ENCODE assay signal across 8 cellular contexts in the genomic region with DNA sequence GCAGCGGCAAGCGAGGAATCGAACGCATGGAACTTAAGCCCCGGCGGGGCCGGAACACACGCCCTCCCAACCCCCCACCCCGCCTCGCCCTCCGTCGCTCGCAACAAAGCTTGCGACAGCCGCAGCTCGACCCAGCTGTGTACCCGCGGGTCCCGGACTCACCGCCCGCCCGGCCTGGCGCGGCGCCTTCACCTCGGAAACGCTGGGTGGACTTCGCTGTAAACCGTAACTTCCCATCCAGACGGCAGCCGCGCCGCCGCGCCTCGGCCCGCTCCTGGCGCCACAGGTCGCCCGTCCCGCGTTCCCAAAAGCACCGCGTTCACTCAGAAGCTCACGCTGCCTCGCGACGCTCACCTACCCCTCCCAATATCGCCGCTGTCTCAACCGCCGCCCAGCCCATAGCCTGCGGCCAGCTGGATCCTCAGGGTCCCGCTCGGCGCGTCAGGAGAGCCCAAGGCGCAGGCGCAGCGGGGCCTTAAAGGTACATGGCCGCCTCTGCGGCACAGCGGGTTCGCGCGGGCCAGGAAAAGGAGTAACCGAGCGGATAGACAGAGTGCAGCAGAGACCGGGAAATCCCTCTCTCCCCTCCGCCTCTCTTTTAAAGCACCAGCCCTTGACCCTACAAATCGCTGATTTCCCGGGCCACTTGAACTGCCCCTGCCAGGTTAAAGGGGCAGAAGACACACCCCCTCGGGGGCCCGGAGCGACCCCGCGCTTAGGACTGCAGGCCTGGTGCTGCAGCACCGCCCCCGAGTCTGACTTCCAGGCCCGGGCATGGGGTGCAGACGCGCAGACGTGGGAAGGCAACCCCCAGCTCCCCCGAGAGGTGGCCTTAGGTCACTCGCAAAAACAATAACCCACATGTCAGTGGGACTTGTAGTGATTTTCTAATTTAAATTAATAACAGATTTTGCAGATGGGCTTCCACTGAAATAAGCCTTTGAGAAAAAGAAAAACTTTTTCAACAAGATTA. TPM values are rescaled to one million over a fixed set of nuclear protein-coding genes. Genes with fewer than 3 reads are reported as not detected.
DNase-seq lines count a peak whose midpoint lies in the region; ATAC-seq and TF ChIP-seq lines count a peak whose summit lies in the region.
"Not testable (repeated sequence)": the region's sequence is repeated elsewhere in the genome, so short reads cannot be mapped to it uniquely, and the experiment has no call there.

A gene with protein sequence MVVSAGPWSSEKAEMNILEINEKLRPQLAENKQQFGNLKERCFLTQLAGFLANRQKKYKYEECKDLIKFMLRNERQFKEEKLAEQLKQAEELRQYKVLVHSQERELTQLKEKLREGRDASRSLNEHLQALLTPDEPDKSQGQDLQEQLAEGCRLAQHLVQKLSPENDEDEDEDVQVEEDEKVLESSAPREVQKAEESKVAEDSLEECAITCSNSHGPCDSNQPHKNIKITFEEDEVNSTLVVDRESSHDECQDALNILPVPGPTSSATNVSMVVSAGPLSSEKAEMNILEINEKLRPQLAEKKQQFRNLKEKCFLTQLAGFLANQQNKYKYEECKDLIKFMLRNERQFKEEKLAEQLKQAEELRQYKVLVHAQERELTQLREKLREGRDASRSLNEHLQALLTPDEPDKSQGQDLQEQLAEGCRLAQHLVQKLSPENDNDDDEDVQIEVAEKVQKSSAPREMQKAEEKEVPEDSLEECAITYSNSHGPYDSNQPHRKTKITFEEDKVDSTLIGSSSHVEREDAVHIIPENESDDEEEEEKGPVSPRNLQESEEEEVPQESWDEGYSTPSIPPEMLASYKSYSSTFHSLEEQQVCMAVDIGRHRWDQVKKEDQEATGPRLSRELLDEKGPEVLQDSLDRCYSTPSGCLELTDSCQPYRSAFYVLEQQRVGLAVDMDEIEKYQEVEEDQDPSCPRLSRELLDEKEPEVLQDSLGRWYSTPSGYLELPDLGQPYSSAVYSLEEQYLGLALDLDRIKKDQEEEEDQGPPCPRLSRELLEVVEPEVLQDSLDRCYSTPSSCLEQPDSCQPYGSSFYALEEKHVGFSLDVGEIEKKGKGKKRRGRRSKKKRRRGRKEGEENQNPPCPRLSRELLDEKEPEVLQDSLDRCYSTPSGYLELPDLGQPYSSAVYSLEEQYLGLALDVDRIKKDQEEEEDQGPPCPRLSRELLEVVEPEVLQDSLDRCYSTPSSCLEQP (N-terminal part only) (minus strand): TSS at position 443 of the 973 bp plus-strand sequence. CDS start 21,412 bp downstream, outside the sequence.

- not testable (repeated sequence) for TF ChIP-seq CTCF in BJ (IDR thresholded peaks at IDR 0.05; ENCODE audit: insufficient read depth, low read depth, low read length); OCI-LY1 (IDR thresholded peaks at IDR 0.05; ENCODE audit: low read length)

- peak within 1 kb of the TSS; percentile 32; the same call in 1 of the 2 replicates for H3K4me2 ChIP-seq in OCI-LY1 (ENCODE audit: low read length)

- peak within 1 kb of the TSS; percentile 31; the same call in 1 of the 2 replicates for H3K9ac ChIP-seq in OCI-LY1 (ENCODE audit: low read length)

- H3K4me3 ChIP-seq in BJ (ENCODE audit: low read depth, low read length) = peak within 1 kb of the TSS; percentile 51
- peak within 1 kb of the TSS; percentile 55 for H3K4me3 ChIP-seq in OCI-LY1 (ENCODE audit: low read depth, low read length, poor library complexity, severe bottlenecking)
- H3K4me3 ChIP-seq in effector memory CD4-positive, alpha-beta T cell (ENCODE audit: insufficient read depth, low read depth, low read length, poor library complexity, severe bottlenecking) = peak within 1 kb of the TSS; percentile 17

- H3K9me3 Mint-ChIP-seq in activated CD8-positive, alpha-beta memory T cell treated with anti-CD3 and anti-CD28 coated beads, Interleukin-2, amount 10 ng/mL, durations not matched to agents 7 days and 5 days (ENCODE audit: low read depth); memory B cell: not testable (repeated sequence)

- CTCF ChIA-PET in BJ (lab: Yijun Ruan, JAX); activated CD8-positive, alpha-beta memory T cell treated with anti-CD3 and anti-CD28 coated beads, Interleukin-2, amount 10 ng/mL, durations not matched to agents 7 days and 5 days (lab: Charles Lee): not testable (repeated sequence)

- not testable (repeated sequence) for H3K36me3 Mint-ChIP-seq in activated CD8-positive, alpha-beta memory T cell treated with anti-CD3 and anti-CD28 coated beads, Interleukin-2, amount 10 ng/mL, durations not matched to agents 7 days and 5 days; memory B cell

- peak within 1 kb of the TSS; percentile 92 for H3K4me3 Mint-ChIP-seq in activated CD8-positive, alpha-beta memory T cell treated with anti-CD3 and anti-CD28 coated beads, Interleukin-2, amount 10 ng/mL, durations not matched to agents 7 days and 5 days
- peak within 1 kb of the TSS; percentile 95 for H3K4me3 Mint-ChIP-seq in memory B cell

- H3F3A ChIP-seq in OCI-LY1 (ENCODE audit: insufficient read depth, low read length) = not testable (repeated sequence)

- H3K4me1 Mint-ChIP-seq in activated CD8-positive, alpha-beta memory T cell treated with anti-CD3 and anti-CD28 coated beads, Interleukin-2, amount 10 ng/mL, durations not matched to agents 7 days and 5 days; memory B cell: not testable (repeated sequence)

- not testable (repeated sequence) for H3K9me3 ChIP-seq in OCI-LY1 (ENCODE audit: low read length); effector memory CD4-positive, alpha-beta T cell (ENCODE audit: control insufficient read depth, low read length)

- H3K27ac Mint-ChIP-seq in activated CD8-positive, alpha-beta memory T cell treated with anti-CD3 and anti-CD28 coated beads, Interleukin-2, amount 10 ng/mL, durations not matched to agents 7 days and 5 days = peak within 1 kb of the TSS; percentile 85
- H3K27ac Mint-ChIP-seq in memory B cell = peak within 1 kb of the TSS; percentile 92

- ATAC-seq in GM19455 (IDR thresholded peaks at IDR 0.05; ENCODE audit: unreplicated experiment) (peak; percentile 92), HG03342 (IDR thresholded peaks at IDR 0.05; ENCODE audit: unreplicated experiment) (peak; percentile 82), memory B cell (ENCODE audit: low read depth) (peak; percentile 86)
- peak; percentile 97 for ATAC-seq in activated CD8-positive, alpha-beta memory T cell treated with anti-CD3 and anti-CD28 coated beads, Interleukin-2, amount 10 ng/mL, durations not matched to agents 7 days and 5 days

- H3K4me1 ChIP-seq in OCI-LY1 (ENCODE audit: insufficient read depth, low read length, severe bottlenecking); effector memory CD4-positive, alpha-beta T cell (ENCODE audit: control insufficient read depth, insufficient read depth, low read length, poor library complexity, severe bottlenecking): not testable (repeated sequence)

- peak; percentile 1 for DNase-seq in BJ (ENCODE audit: low read depth)
- peak; percentile 51 for DNase-seq in activated CD8-positive, alpha-beta memory T cell treated with anti-CD3 and anti-CD28 coated beads, Interleukin-2, amount 10 ng/mL, durations not matched to agents 7 days and 5 days
- peak; percentile 2 to 28 (median 28) for DNase-seq in effector memory CD4-positive, alpha-beta T cell
- DNase-seq in memory B cell (ENCODE audit: low spot score in 2 of 2) = peak; percentile 38 to 42
- DNase-seq in stimulated activated CD4-positive, alpha-beta T cell treated with anti-CD3 and anti-CD28 coated beads, Interleukin-2, amount 100 ng/mL, for 48 hours = peak; percentile 27 to 42

- H3K27ac ChIP-seq in OCI-LY1 (ENCODE audit: low read depth, low read length, poor library complexity, severe bottlenecking); effector memory CD4-positive, alpha-beta T cell (ENCODE audit: insufficient read depth, low read length, poor library complexity, severe bottlenecking): not testable (repeated sequence)

- not testable (repeated sequence) for H4K20me1 ChIP-seq in OCI-LY1 (ENCODE audit: insufficient read depth, low read length)

- H3K79me2 ChIP-seq in OCI-LY1 (ENCODE audit: insufficient read depth, low read length) = not testable (repeated sequence)

- not testable (repeated sequence) for H2AFZ ChIP-seq in OCI-LY1 (ENCODE audit: low read length)

- POLR2A ChIA-PET in BJ (lab: Charles Lee) = not testable (repeated sequence)

- H3K9me2 ChIP-seq in OCI-LY1 (ENCODE audit: low read depth, low read length) = not testable (repeated sequence)

- not testable (repeated sequence) for H3K27me3 ChIP-seq in BJ (ENCODE audit: control insufficient read depth, insufficient read depth, low read length); OCI-LY1 (ENCODE audit: insufficient read depth, low read length); effector memory CD4-positive, alpha-beta T cell (replicated peaks; ENCODE audit: control insufficient read depth, insufficient read depth, low read length, poor library complexity, severe bottlenecking)

- H3K27me3 Mint-ChIP-seq in activated CD8-positive, alpha-beta memory T cell treated with anti-CD3 and anti-CD28 coated beads, Interleukin-2, amount 10 ng/mL, durations not matched to agents 7 days and 5 days; memory B cell: not testable (repeated sequence)

- not testable (repeated sequence) for H3K36me3 ChIP-seq in BJ (ENCODE audit: control insufficient read depth, insufficient read depth, low read length); OCI-LY1 (ENCODE audit: insufficient read depth, low read length); effector memory CD4-positive, alpha-beta T cell (ENCODE audit: control insufficient read depth, insufficient read depth, low read length)

RNA-seq across cellular contexts. Expression of the gene that starts here (rescaled TPM):
- 17.7 and 19.5 TPM in 2 replicates for polyA plus RNA-seq in BJ (2011; rRNA removed)
- polyA minus RNA-seq in BJ (2011; rRNA and poly(A)+ RNA removed) = 19.1 and 19.6 TPM in 2 replicates
- 10 to 100 TPM; 14.3 to 18.6 TPM for total RNA-seq in activated CD8-positive, alpha-beta memory T cell treated with anti-CD3 and anti-CD28 coated beads, Interleukin-2, amount 10 ng/mL, durations not matched to agents 7 days and 5 days

Comparison
In these comparisons a context has a peak if more than half of its experiments do, and no peak if none do; other contexts are left out.
1. DNase-seq: peak in every context shown above with its lines; median percentile 51 in activated CD8-positive, alpha-beta memory T cell treated with anti-CD3 and anti-CD28 coated beads, Interleukin-2, amount 10 ng/mL, durations not matched to agents 7 days and 5 days; 40 in memory B cell; 34 in stimulated activated CD4-positive, alpha-beta T cell treated with anti-CD3 and anti-CD28 coated beads, Interleukin-2, amount 100 ng/mL, for 48 hours; 28 in effector memory CD4-positive, alpha-beta T cell; 1 in BJ.